ENCODE assay signal across 9 cellular contexts in genomic region chr7:142375710-142376313, GRCh38.
DNase-seq lines count a peak whose midpoint lies in the region; ATAC-seq and TF ChIP-seq lines count a peak whose summit lies in the region.
"Had no signal": no experiment of that assay in that cellular context is flagged by ENCODE, and none has a peak within 500 bp of the region (broad histone marks: within the 10 kb centered on the region; RNA-seq: fewer than 3 reads in every experiment).

No MANE protein-coding gene starts in this region.

- H3K27ac ChIP-seq in RWPE2 (ENCODE audit: poor library complexity, severe bottlenecking): peak overlapping the region; percentile 4
- H3K27ac ChIP-seq in upper lobe of right lung: no peak overlapping the region
- H3K27ac ChIP-seq in effector memory CD4-positive, alpha-beta T cell (ENCODE audit: insufficient read depth, low read length, poor library complexity, severe bottlenecking): no peak overlapping the region

- H3K27me3 ChIP-seq in RWPE2 (ENCODE audit: insufficient read depth, poor library complexity, severe bottlenecking): no peaks in the 10 kb centered on the region
- no peaks in the 10 kb centered on the region for H3K27me3 ChIP-seq in upper lobe of right lung
- H3K27me3 ChIP-seq in effector memory CD4-positive, alpha-beta T cell (replicated peaks; ENCODE audit: control insufficient read depth, insufficient read depth, low read length, poor library complexity, severe bottlenecking): no peaks in the 10 kb centered on the region

- no peaks in the 10 kb centered on the region for H3K36me3 Mint-ChIP-seq in natural killer cell treated with Interleukin-12 subunit alpha and Interleukin-12 subunit beta and Interleukin-15 and Interleukin-18, amount 100 ng/mL, for 72 hours
- no peaks in the 10 kb centered on the region for H3K36me3 Mint-ChIP-seq in natural killer cell

- no peak overlapping the region for H3K4me3 Mint-ChIP-seq in natural killer cell treated with Interleukin-12 subunit alpha and Interleukin-12 subunit beta and Interleukin-15 and Interleukin-18, amount 100 ng/mL, for 72 hours
- H3K4me3 Mint-ChIP-seq in natural killer cell: no peak overlapping the region

- peaks cover 20% of the 10 kb centered on the region for H3K4me1 ChIP-seq in RWPE2 (ENCODE audit: insufficient read depth, poor library complexity, severe bottlenecking)
- no peaks in the 10 kb centered on the region for H3K4me1 ChIP-seq in upper lobe of right lung
- H3K4me1 ChIP-seq in effector memory CD4-positive, alpha-beta T cell (ENCODE audit: control insufficient read depth, insufficient read depth, low read length, poor library complexity, severe bottlenecking): no peaks in the 10 kb centered on the region

- peaks cover 7 to 21% of the 10 kb centered on the region in 2 donors for H3K27me3 Mint-ChIP-seq in natural killer cell treated with Interleukin-12 subunit alpha and Interleukin-12 subunit beta and Interleukin-15 and Interleukin-18, amount 100 ng/mL, for 72 hours
- H3K27me3 Mint-ChIP-seq in natural killer cell (ENCODE audit: low read depth in 2 of 2): peaks cover 13 to 18% of the 10 kb centered on the region in 2 donors

- TF ChIP-seq CTCF in natural killer cell (IDR thresholded peaks at IDR 0.05) (no peak), RWPE2 (IDR thresholded peaks at IDR 0.05; ENCODE audit: poor library complexity, severe bottlenecking) (peak; percentile 10), upper lobe of right lung (IDR thresholded peaks at IDR 0.05) (no peak)

- no peaks in the 10 kb centered on the region for H3K36me3 ChIP-seq in RWPE2 (ENCODE audit: low read depth)
- H3K36me3 ChIP-seq in upper lobe of right lung: no peaks in the 10 kb centered on the region
- no peaks in the 10 kb centered on the region for H3K36me3 ChIP-seq in effector memory CD4-positive, alpha-beta T cell (ENCODE audit: control insufficient read depth, insufficient read depth, low read length)

- H3K9me3 ChIP-seq in RWPE2 (ENCODE audit: severe bottlenecking): no peaks in the 10 kb centered on the region
- H3K9me3 ChIP-seq in upper lobe of right lung: no peaks in the 10 kb centered on the region
- no peaks in the 10 kb centered on the region for H3K9me3 ChIP-seq in effector memory CD4-positive, alpha-beta T cell (ENCODE audit: control insufficient read depth, low read length)

- no peaks in the 10 kb centered on the region for H3K4me1 Mint-ChIP-seq in natural killer cell treated with Interleukin-12 subunit alpha and Interleukin-12 subunit beta and Interleukin-15 and Interleukin-18, amount 100 ng/mL, for 72 hours (ENCODE audit: low read depth in 2 of 2)
- H3K4me1 Mint-ChIP-seq in natural killer cell: no peaks in the 10 kb centered on the region

- H3K4me3 ChIP-seq in RWPE2 (ENCODE audit: severe bottlenecking) (no peak overlapping the region), upper lobe of right lung (no peak overlapping the region)
- no peak overlapping the region for H3K4me3 ChIP-seq in effector memory CD4-positive, alpha-beta T cell (ENCODE audit: insufficient read depth, low read depth, low read length, poor library complexity, severe bottlenecking)

- no peak overlapping the region for H3K27ac Mint-ChIP-seq in natural killer cell treated with Interleukin-12 subunit alpha and Interleukin-12 subunit beta and Interleukin-15 and Interleukin-18, amount 100 ng/mL, for 72 hours
- no peak overlapping the region for H3K27ac Mint-ChIP-seq in natural killer cell

- intact Hi-C loops in natural killer cell (cut with micrococcal nuclease): no loop called here
- intact Hi-C loops in upper lobe of right lung (cut with DNase I): no loop called here

- DNase-seq in natural killer cell treated with Interleukin-12 subunit alpha and Interleukin-12 subunit beta and Interleukin-15 and Interleukin-18, amount 100 ng/mL, for 72 hours (ENCODE audit: low spot score): no peak
- DNase-seq in natural killer cell: no peak
- no peak for DNase-seq in RWPE2 (ENCODE audit: low spot score)
- peak; percentile 37 for DNase-seq in fibroblast of the conjunctiva (ENCODE audit: low read depth)
- no peak for DNase-seq in upper lobe of right lung
- no peak for DNase-seq in effector memory CD4-positive, alpha-beta T cell
- DNase-seq: left cardiac atrium had no signal

- peak; percentile 42 to 54 for ATAC-seq in natural killer cell treated with Interleukin-12 subunit alpha and Interleukin-12 subunit beta and Interleukin-15 and Interleukin-18, amount 100 ng/mL, for 72 hours
- no peak for ATAC-seq in natural killer cell
- peak; percentile 78 for ATAC-seq in RWPE2 (ENCODE audit: low read depth)
- peak; percentile 79 for ATAC-seq in upper lobe of right lung
- no peak for ATAC-seq in HG02642 (IDR thresholded peaks at IDR 0.05; ENCODE audit: poor library complexity, unreplicated experiment)
- ATAC-seq in GM19351 (IDR thresholded peaks at IDR 0.05; ENCODE audit: unreplicated experiment): no peak
- ATAC-seq: left cardiac atrium had no signal

- no peaks in the 10 kb centered on the region for H3K9me3 Mint-ChIP-seq in natural killer cell treated with Interleukin-12 subunit alpha and Interleukin-12 subunit beta and Interleukin-15 and Interleukin-18, amount 100 ng/mL, for 72 hours
- H3K9me3 Mint-ChIP-seq in natural killer cell: no peaks in the 10 kb centered on the region

Comparison
In these comparisons a context has a peak if more than half of its experiments do, and no peak if none do; other contexts are left out.
1. ATAC-seq: peak in natural killer cell treated with Interleukin-12 subunit alpha and Interleukin-12 subunit beta and Interleukin-15 and Interleukin-18, amount 100 ng/mL, for 72 hours (2 of 2), RWPE2 (single experiment) and upper lobe of right lung (single experiment); none in natural killer cell (0 of 3), HG02642 (single experiment) and GM19351 (single experiment).